In the genomic region with DNA sequence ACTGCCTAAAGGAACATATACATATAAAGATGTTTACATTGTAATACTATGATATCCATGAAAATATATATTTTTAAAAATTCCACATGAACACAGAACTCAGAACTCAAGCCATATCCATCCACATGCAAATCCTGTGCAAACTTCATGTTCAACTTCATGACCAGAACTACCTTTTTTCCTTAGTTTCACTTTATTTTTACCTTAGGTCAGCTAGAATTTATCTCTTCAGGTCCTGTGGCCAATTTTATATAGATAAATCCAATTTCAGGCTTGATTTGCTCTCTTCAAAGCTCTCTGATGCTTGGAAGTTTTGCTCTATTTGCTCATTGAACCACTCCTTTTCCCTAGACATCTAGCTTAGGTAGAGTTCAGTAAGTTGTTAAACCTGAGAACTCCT, we compare ENCODE assay signal across 32 cellular contexts. TPM values are rescaled to one million over a fixed set of nuclear protein-coding genes. Genes with fewer than 3 reads are reported as not detected.
"Had no signal": no experiment of that assay in that cellular context is flagged by ENCODE, and none has a peak within 500 bp of the region (broad histone marks: within the 10 kb centered on the region; RNA-seq: fewer than 3 reads in every experiment).

No MANE protein-coding gene starts in this region.

- H3K4me3 ChIP-seq: ascending aorta, cardiac muscle cell had no signal

- H3K27ac ChIP-seq: ascending aorta, cardiac muscle cell, WERI-Rb-1 had no signal

- ATAC-seq: activated CD4-positive, alpha-beta T cell treated with anti-CD3 and anti-CD28 coated beads for 36 hours; activated CD4-positive, CD25-positive, alpha-beta regulatory T cell treated with anti-CD3 and anti-CD28 coated beads, Interleukin-2, amount 50 U/mL, for 24 hours; activated CD8-positive, alpha-beta memory T cell treated with anti-CD3 and anti-CD28 coated beads, Interleukin-2, amount 10 ng/mL, durations not matched to agents 7 days and 5 days; activated CD8-positive, alpha-beta T cell treated with anti-CD3 and anti-CD28 coated beads, Interleukin-2, amount 10 ng/mL, durations not matched to agents 7 days and 5 days; activated naive CD8-positive, alpha-beta T cell treated with anti-CD3 and anti-CD28 coated beads, Interleukin-2, amount 50 U/mL, for 24 hours; WTC11 had no signal

- H3K36me3 ChIP-seq: ascending aorta, cardiac muscle cell, WERI-Rb-1 had no signal

- H3K27me3 ChIP-seq: ascending aorta, cardiac muscle cell had no signal

- DNase-seq: activated CD4-positive, alpha-beta memory T cell treated with anti-CD3 and anti-CD28 coated beads, Interleukin-2, amount 10 ng/mL, durations not matched to agents 7 days and 5 days; activated CD4-positive, alpha-beta T cell treated with anti-CD3 and anti-CD28 coated beads for 1 hour; activated CD4-positive, alpha-beta T cell treated with anti-CD3 and anti-CD28 coated beads for 36 hours; activated CD4-positive, alpha-beta T cell treated with anti-CD3 and anti-CD28 coated beads for 48 hours; activated CD4-positive, alpha-beta T cell treated with anti-CD3 and anti-CD28 coated beads, Interleukin-2, amount 10 ng/mL, durations not matched to agents 7 days and 5 days; activated CD4-positive, alpha-beta T cell treated with anti-CD3 and anti-CD28 coated beads, Interleukin-2, amount 50 U/mL, for 48 hours; activated CD4-positive, CD25-positive, alpha-beta regulatory T cell; activated CD8-positive, alpha-beta memory T cell treated with anti-CD3 and anti-CD28 coated beads for 24 hours; activated CD8-positive, alpha-beta memory T cell treated with anti-CD3 and anti-CD28 coated beads, Interleukin-2, amount 10 ng/mL, durations not matched to agents 7 days and 5 days; activated CD8-positive, alpha-beta memory T cell treated with anti-CD3 and anti-CD28 coated beads, Interleukin-2, amount 50 U/mL, for 48 hours; activated CD8-positive, alpha-beta T cell treated with anti-CD3 and anti-CD28 coated beads, Interleukin-2, amount 10 ng/mL, durations not matched to agents 7 days and 5 days; activated effector memory CD4-positive, alpha-beta T cell treated with Interleukin-2 at 50 U/mL for 16 hours; activated gamma-delta T cell; activated naive CD4-positive, alpha-beta T cell treated with anti-CD3 and anti-CD28 coated beads, Interleukin-2, amount 10 ng/mL, durations not matched to agents 7 days and 5 days; activated naive CD4-positive, alpha-beta T cell treated with Interleukin-2 at 50 U/mL for 16 hours; activated naive CD8-positive, alpha-beta T cell treated with anti-CD3 and anti-CD28 coated beads, Interleukin-2, amount 10 ng/mL, durations not matched to agents 7 days and 5 days; activated naive CD8-positive, alpha-beta T cell treated with anti-CD3 and anti-CD28 coated beads, Interleukin-2, amount 50 U/mL, for 24 hours; activated T-cell treated with anti-CD3 and anti-CD28 coated beads, Interleukin-2, amount 50 U/mL, for 24 hours; activated T-cell treated with anti-CD3 and anti-CD28 coated beads, Interleukin-2, amount 50 U/mL, for 48 hours; amygdala; anterior cingulate cortex; caudate nucleus; cerebellar nuclear complex; T-helper 2 cell; T-helper 9 cell; WERI-Rb-1 had no signal

- H3K4me1 ChIP-seq: ascending aorta had no signal

- H3K9me3 ChIP-seq: ascending aorta had no signal

RNA-seq across cellular contexts. Expression of a gene that starts 38.8 kb away (rescaled TPM):
- total RNA-seq: activated CD4-positive, alpha-beta memory T cell treated with anti-CD3 and anti-CD28 coated beads, Interleukin-2, amount 10 ng/mL, durations not matched to agents 7 days and 5 days; activated CD4-positive, alpha-beta T cell treated with anti-CD3 and anti-CD28 coated beads for 36 hours; activated CD4-positive, alpha-beta T cell treated with anti-CD3 and anti-CD28 coated beads, Interleukin-2, amount 10 ng/mL, durations not matched to agents 7 days and 5 days; activated CD8-positive, alpha-beta memory T cell treated with anti-CD3 and anti-CD28 coated beads, Interleukin-2, amount 10 ng/mL, durations not matched to agents 7 days and 5 days; activated CD8-positive, alpha-beta T cell treated with anti-CD3 and anti-CD28 coated beads, Interleukin-2, amount 10 ng/mL, durations not matched to agents 7 days and 5 days; activated naive CD8-positive, alpha-beta T cell treated with anti-CD3 and anti-CD28 coated beads, Interleukin-2, amount 10 ng/mL, durations not matched to agents 7 days and 5 days; activated T-helper 2 cell treated with anti-CD3 and anti-CD28 coated beads, Interferon-gamma antibody, Interleukin-2, Interleukin-4, amounts not matched to agents 10 μg/mL and 5 μg/mL and 100 μg/mL, durations not matched to agents 14 hours and 24 hours and 36 hours; ascending aorta; chondrocyte; WTC11 had no signal
- polyA plus RNA-seq: cardiac muscle cell had no signal
